Comparison of ENCODE assay signal across 18 cellular contexts in the genomic region with DNA sequence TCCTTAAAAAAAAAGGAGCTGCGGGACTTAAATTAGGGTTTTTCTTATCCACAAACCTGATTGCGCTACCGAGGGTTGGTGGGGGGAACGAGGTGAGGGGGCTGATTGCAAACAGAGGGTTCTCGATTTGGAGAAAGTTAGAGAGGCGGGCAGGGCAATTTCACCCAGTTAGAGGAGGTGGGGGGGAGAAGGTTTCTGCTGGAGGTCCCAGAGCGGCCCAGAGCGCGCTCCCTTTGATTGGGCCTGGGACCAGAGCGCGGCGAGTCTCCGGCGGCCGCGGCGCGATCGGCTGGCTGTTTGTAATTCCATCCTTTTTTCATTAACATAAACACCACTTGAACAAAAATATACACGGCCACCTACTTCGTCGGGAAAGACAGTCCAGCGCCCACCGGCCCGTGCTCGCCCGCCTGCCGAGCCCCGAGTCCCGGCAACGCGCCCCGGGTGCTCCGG. TPM values are rescaled to one million over a fixed set of nuclear protein-coding genes. Genes with fewer than 3 reads are reported as not detected.
DNase-seq lines count a peak whose midpoint lies in the region; ATAC-seq and TF ChIP-seq lines count a peak whose summit lies in the region.
"Had no signal": no experiment of that assay in that cellular context is flagged by ENCODE, and none has a peak within 500 bp of the region (broad histone marks: within the 10 kb centered on the region; RNA-seq: fewer than 3 reads in every experiment).

No MANE protein-coding gene starts in this region.

- H3K9me3 ChIP-seq in duodenal mucosa (ENCODE audit: control insufficient read depth in 1 of 2, low read length in 2 of 2) (no peaks in the 10 kb centered on the region), testis (no peaks in the 10 kb centered on the region)
- H3K9me3 ChIP-seq: tibial artery had no signal

- peak overlapping the region; percentile 32 for H3K27ac ChIP-seq in duodenal mucosa (ENCODE audit: low read depth, low read length)
- H3K27ac ChIP-seq in testis, result no peak overlapping the region
- H3K27ac ChIP-seq: tibial artery had no signal

- intact Hi-C loops in activated CD4-positive, alpha-beta T cell treated with anti-CD3 and anti-CD28 coated beads, Interleukin-2, amount 10 ng/mL, durations not matched to agents 24 days and 14 days (cut with micrococcal nuclease), result no loop called here
- intact Hi-C loops in activated CD4-positive, alpha-beta T cell treated with anti-CD3 and anti-CD28 coated beads for 36 hours (cut with DNase I, micrococcal nuclease), result loop anchor here (1.0 to 5.0 kb wide), 3 partner anchors 13 to 210 kb away; a partner anchor contains a TSS
- intact Hi-C loops in testis (cut with DNase I; ENCODE audit: low total_unique reads), result no loop called here

- H3K4me1 ChIP-seq in duodenal mucosa (ENCODE audit: control insufficient read depth in 1 of 2, insufficient read depth in 2 of 2, low read length in 2 of 2) (peaks cover 0 to 6% of the 10 kb centered on the region in 2 donors), testis (no peaks in the 10 kb centered on the region)

- CTCF ChIA-PET in activated CD4-positive, alpha-beta T cell treated with anti-CD3 and anti-CD28 coated beads for 36 hours (lab: Charles Lee), result no interaction called here

- no peak overlapping the region for H3K4me3 ChIP-seq in duodenal mucosa (ENCODE audit: low read depth in 1 of 2, low read length in 2 of 2)
- peak overlapping the region; percentile 1 to 24 for H3K4me3 ChIP-seq in testis
- H3K4me3 ChIP-seq: tibial artery had no signal

- POLR2A ChIA-PET in activated CD4-positive, alpha-beta T cell treated with anti-CD3 and anti-CD28 coated beads for 36 hours (lab: Charles Lee), result no interaction called here

- H3K4me1 Mint-ChIP-seq in activated CD4-positive, alpha-beta T cell treated with anti-CD3 and anti-CD28 coated beads, Interleukin-2, amount 10 ng/mL, durations not matched to agents 24 days and 14 days, result no peaks in the 10 kb centered on the region
- peaks cover 5% of the 10 kb centered on the region for H3K4me1 Mint-ChIP-seq in activated CD4-positive, alpha-beta T cell treated with anti-CD3 and anti-CD28 coated beads for 36 hours
- peaks cover 11% of the 10 kb centered on the region for H3K4me1 Mint-ChIP-seq in mesothelial cell of epicardium
- H3K4me1 Mint-ChIP-seq: activated B cell treated with CpG ODN at 0.5 μM for 24 hours; activated naive CD4-positive, alpha-beta T cell treated with anti-CD3 and anti-CD28 coated beads, Interleukin-2, amount 10 ng/mL, durations not matched to agents 7 days and 5 days had no signal

- no peak overlapping the region for H3K4me3 Mint-ChIP-seq in activated CD4-positive, alpha-beta T cell treated with anti-CD3 and anti-CD28 coated beads, Interleukin-2, amount 10 ng/mL, durations not matched to agents 24 days and 14 days
- H3K4me3 Mint-ChIP-seq in activated CD4-positive, alpha-beta T cell treated with anti-CD3 and anti-CD28 coated beads for 36 hours, result no peak overlapping the region
- H3K4me3 Mint-ChIP-seq in mesothelial cell of epicardium, result peak overlapping the region; percentile 17
- H3K4me3 Mint-ChIP-seq: activated B cell treated with CpG ODN at 0.5 μM for 24 hours; activated naive CD4-positive, alpha-beta T cell treated with anti-CD3 and anti-CD28 coated beads, Interleukin-2, amount 10 ng/mL, durations not matched to agents 7 days and 5 days; neural crest cell had no signal

- peak overlapping the region; percentile 63 for H3K27ac Mint-ChIP-seq in activated CD4-positive, alpha-beta T cell treated with anti-CD3 and anti-CD28 coated beads, Interleukin-2, amount 10 ng/mL, durations not matched to agents 24 days and 14 days
- no peak overlapping the region for H3K27ac Mint-ChIP-seq in activated CD4-positive, alpha-beta T cell treated with anti-CD3 and anti-CD28 coated beads for 36 hours
- H3K27ac Mint-ChIP-seq in mesothelial cell of epicardium, result no peak overlapping the region
- H3K27ac Mint-ChIP-seq: activated B cell treated with CpG ODN at 0.5 μM for 24 hours, brain had no signal

- DNase-seq in activated CD4-positive, alpha-beta T cell treated with anti-CD3 and anti-CD28 coated beads, Interleukin-2, amount 10 ng/mL, durations not matched to agents 24 days and 14 days, result no peak
- DNase-seq in activated CD4-positive, alpha-beta T cell treated with anti-CD3 and anti-CD28 coated beads for 36 hours, result no peak
- no peak for DNase-seq in mesothelial cell of epicardium (ENCODE audit: low spot score in 2 of 2, unreplicated experiment in 2 of 2)
- no peak for DNase-seq in testis
- no peak for DNase-seq in RPMI8226
- no peak for DNase-seq in cortex of kidney (lab: John Stamatoyannopoulos, UW)
- DNase-seq in kidney tubule cell (ENCODE audit: low spot score), result no peak
- DNase-seq: activated B cell treated with CpG ODN at 0.5 μM for 24 hours; activated CD8-positive, alpha-beta memory T cell treated with anti-CD3 and anti-CD28 coated beads, Interleukin-2, amount 50 U/mL, for 48 hours; activated naive CD4-positive, alpha-beta T cell treated with anti-CD3 and anti-CD28 coated beads, Interleukin-2, amount 10 ng/mL, durations not matched to agents 7 days and 5 days; effector CD4-positive, alpha-beta T cell; stimulated activated CD4-positive, alpha-beta T cell treated with anti-CD3 and anti-CD28 coated beads, Interleukin-4, amount 100 ng/mL, for 24 hours; tibial artery had no signal

- ATAC-seq in activated CD4-positive, alpha-beta T cell treated with anti-CD3 and anti-CD28 coated beads for 36 hours, result no peak
- ATAC-seq: left lobe of liver, sciatic nerve had no signal

- 4 to 7% methylated on average over 20 to 34 of the region's 34 CpGs for WGBS in testis, 2 donors

- no peak for TF ChIP-seq POLR2A in testis (IDR thresholded peaks at IDR 0.05)

- peaks cover 77% of the 10 kb centered on the region for H3K27me3 Mint-ChIP-seq in activated CD4-positive, alpha-beta T cell treated with anti-CD3 and anti-CD28 coated beads, Interleukin-2, amount 10 ng/mL, durations not matched to agents 24 days and 14 days
- peaks cover 69% of the 10 kb centered on the region for H3K27me3 Mint-ChIP-seq in activated CD4-positive, alpha-beta T cell treated with anti-CD3 and anti-CD28 coated beads for 36 hours
- H3K27me3 Mint-ChIP-seq in mesothelial cell of epicardium (ENCODE audit: low read depth), result peaks cover 97% of the 10 kb centered on the region

- H3K36me3 ChIP-seq in duodenal mucosa (ENCODE audit: control insufficient read depth in 1 of 2, insufficient read depth in 2 of 2, low read length in 2 of 2) (no peaks in the 10 kb centered on the region), testis (ENCODE audit: low read depth, missing control alignments) (no peaks in the 10 kb centered on the region)
- H3K36me3 ChIP-seq: tibial artery had no signal

- H3K36me3 Mint-ChIP-seq in activated CD4-positive, alpha-beta T cell treated with anti-CD3 and anti-CD28 coated beads, Interleukin-2, amount 10 ng/mL, durations not matched to agents 24 days and 14 days (ENCODE audit: low read depth), result no peaks in the 10 kb centered on the region
- no peaks in the 10 kb centered on the region for H3K36me3 Mint-ChIP-seq in activated CD4-positive, alpha-beta T cell treated with anti-CD3 and anti-CD28 coated beads for 36 hours (ENCODE audit: low read depth)
- no peaks in the 10 kb centered on the region for H3K36me3 Mint-ChIP-seq in mesothelial cell of epicardium
- H3K36me3 Mint-ChIP-seq: activated naive CD4-positive, alpha-beta T cell treated with anti-CD3 and anti-CD28 coated beads, Interleukin-2, amount 10 ng/mL, durations not matched to agents 7 days and 5 days; brain had no signal

- H3K27me3 ChIP-seq in duodenal mucosa (ENCODE audit: control insufficient read depth in 1 of 2, insufficient read depth in 2 of 2, low read length in 2 of 2) (peaks cover 51 to 79% of the 10 kb centered on the region in 2 donors), testis (no peaks in the 10 kb centered on the region)

- H3K9me3 Mint-ChIP-seq in activated CD4-positive, alpha-beta T cell treated with anti-CD3 and anti-CD28 coated beads, Interleukin-2, amount 10 ng/mL, durations not matched to agents 24 days and 14 days, result no peaks in the 10 kb centered on the region
- no peaks in the 10 kb centered on the region for H3K9me3 Mint-ChIP-seq in activated CD4-positive, alpha-beta T cell treated with anti-CD3 and anti-CD28 coated beads for 36 hours (ENCODE audit: low read depth)
- no peaks in the 10 kb centered on the region for H3K9me3 Mint-ChIP-seq in mesothelial cell of epicardium
- H3K9me3 Mint-ChIP-seq: activated B cell treated with CpG ODN at 0.5 μM for 24 hours; activated naive CD4-positive, alpha-beta T cell treated with anti-CD3 and anti-CD28 coated beads, Interleukin-2, amount 10 ng/mL, durations not matched to agents 7 days and 5 days; neural crest cell had no signal

- TF ChIP-seq CTCF in mesothelial cell of epicardium (IDR thresholded peaks at IDR 0.05; ENCODE audit: unreplicated experiment), result no peak
- TF ChIP-seq CTCF in testis (IDR thresholded peaks at IDR 0.05), result no peak

- no peak overlapping the region for H3K9ac ChIP-seq in duodenal mucosa (ENCODE audit: low read depth in 1 of 2, low read length in 2 of 2)

RNA-seq across cellular contexts. Expression of a gene that starts 13.4 kb away (rescaled TPM):
- not detected in 2 replicates for total RNA-seq in activated CD4-positive, alpha-beta T cell treated with anti-CD3 and anti-CD28 coated beads, Interleukin-2, amount 10 ng/mL, durations not matched to agents 24 days and 14 days
- total RNA-seq in activated CD4-positive, alpha-beta T cell treated with anti-CD3 and anti-CD28 coated beads for 36 hours, result not detected
- 1.9 to 2.6 TPM (median 1.9 TPM) in 3 replicates for total RNA-seq in mesothelial cell of epicardium
- 1 to 10 TPM; 2.0 to 2.8 TPM for total RNA-seq in testis
- polyA plus RNA-seq in testis (ENCODE audit: insufficient read depth, low read depth, low replicate concordance), result 0.91 TPM
- total RNA-seq: activated B cell treated with CpG ODN at 0.5 μM for 24 hours, neural crest cell had no signal

RNA-seq across cellular contexts. Expression of a gene that starts 58.1 kb away (rescaled TPM):
- 27.2 and 29.1 TPM in 2 replicates for total RNA-seq in activated CD4-positive, alpha-beta T cell treated with anti-CD3 and anti-CD28 coated beads, Interleukin-2, amount 10 ng/mL, durations not matched to agents 24 days and 14 days
- 10 to 100 TPM; 21.2 to 22.1 TPM for total RNA-seq in activated CD4-positive, alpha-beta T cell treated with anti-CD3 and anti-CD28 coated beads for 36 hours
- 21.0 to 27.4 TPM (median 23.1 TPM) in 3 replicates for total RNA-seq in mesothelial cell of epicardium
- 10 to 100 TPM; 45.0 to 55.6 TPM for total RNA-seq in testis
- 42.2 TPM for polyA plus RNA-seq in testis (ENCODE audit: insufficient read depth, low read depth, low replicate concordance)

Comparison
In these comparisons a context has a peak if more than half of its experiments do, and no peak if none do; other contexts are left out.
1. intact Hi-C loops: an anchor here in activated CD4-positive, alpha-beta T cell treated with anti-CD3 and anti-CD28 coated beads for 36 hours (1.0 to 5.0 kb wide); none called in activated CD4-positive, alpha-beta T cell treated with anti-CD3 and anti-CD28 coated beads, Interleukin-2, amount 10 ng/mL, durations not matched to agents 24 days and 14 days and testis.
2. H3K4me3 ChIP-seq: peak in testis (2 of 2); none in duodenal mucosa (0 of 2).